Comparison of ENCODE assay signal across 13 cellular contexts in genomic region chr6:53284901-53285300, GRCh38.
DNase-seq lines count a peak whose midpoint lies in the region; ATAC-seq, FAIRE-seq and TF ChIP-seq lines count a peak whose summit lies in the region.
"Had no signal": no experiment of that assay in that cellular context is flagged by ENCODE, and none has a peak within 500 bp of the region (broad histone marks: within the 10 kb centered on the region; RNA-seq: fewer than 3 reads in every experiment).

No MANE protein-coding gene starts in this region.

- no peaks in the 10 kb centered on the region for H3K27me3 ChIP-seq in CD8-positive, alpha-beta memory T cell (ENCODE audit: insufficient read depth, low read length, poor library complexity, severe bottlenecking)
- no peaks in the 10 kb centered on the region for H3K27me3 ChIP-seq in tibial artery
- no peaks in the 10 kb centered on the region for H3K27me3 ChIP-seq in hepatocyte
- H3K27me3 ChIP-seq: upper lobe of right lung had no signal

- ATAC-seq in HG02943 (IDR thresholded peaks at IDR 0.05; ENCODE audit: low read depth, unreplicated experiment) = peak; percentile 63
- ATAC-seq: esophagus mucosa, upper lobe of right lung had no signal

- peaks cover 5% of the 10 kb centered on the region for H3K79me2 ChIP-seq in hepatocyte

- H3K36me3 Mint-ChIP-seq in CD8-positive, alpha-beta memory T cell = peaks cover 5 to 71% (median 16%) of the 10 kb centered on the region in 3 donors

- H2AFZ ChIP-seq in hepatocyte = no peak overlapping the region

- peak overlapping the region in 6 of 7 donors; percentile 6 to 59 (median 30) for H3K4me3 Mint-ChIP-seq in CD8-positive, alpha-beta memory T cell

- no peaks in the 10 kb centered on the region for H3K9me3 ChIP-seq in CD8-positive, alpha-beta memory T cell (ENCODE audit: low read length)
- no peaks in the 10 kb centered on the region for H3K9me3 ChIP-seq in tibial artery
- H3K9me3 ChIP-seq in hepatocyte (ENCODE audit: low read depth) = no peaks in the 10 kb centered on the region
- H3K9me3 ChIP-seq: upper lobe of right lung had no signal

- peaks cover 5% of the 10 kb centered on the region for H3K36me3 ChIP-seq in CD8-positive, alpha-beta memory T cell (ENCODE audit: insufficient read depth, low read length)
- H3K36me3 ChIP-seq in tibial artery = peaks cover 0 to 6% (median 0%) of the 10 kb centered on the region in 3 donors
- H3K36me3 ChIP-seq in hepatocyte (replicated peaks; ENCODE audit: insufficient read depth, low read depth) = no peaks in the 10 kb centered on the region

- DNase-seq in CD8-positive, alpha-beta memory T cell = no peak
- no peak for DNase-seq in GM19239 (ENCODE audit: insufficient read length, low spot score)
- peak; percentile 34 to 39 for DNase-seq in activated CD4-positive, alpha-beta T cell treated with anti-CD3 and anti-CD28 coated beads, Interleukin-2, amount 50 U/mL, for 48 hours
- no peak for DNase-seq in tibial artery
- no peak for DNase-seq in NCI-H524 (lab: John Stamatoyannopoulos, UW)
- no peak for DNase-seq in hepatocyte (ENCODE audit: low spot score)
- no peak for DNase-seq in H54 (ENCODE audit: insufficient read length, low spot score)
- DNase-seq: NCI-H187, upper lobe of right lung had no signal

- CTCF ChIA-PET in CD8-positive, alpha-beta memory T cell (lab: Charles Lee) = interaction anchor here (1.0 to 2.0 kb wide), 4 partner anchors 9 to 126 kb away, joined by 3 to 9 read pairs (median 4); no protein-coding TSS in a partner anchor

- no peak overlapping the region for H3K4me2 ChIP-seq in hepatocyte

- peaks cover 2% of the 10 kb centered on the region for H4K20me1 ChIP-seq in hepatocyte (ENCODE audit: insufficient read depth, poor library complexity, severe bottlenecking)

- no peaks in the 10 kb centered on the region for H3K9me2 ChIP-seq in hepatocyte (replicated peaks; ENCODE audit: insufficient read depth)

- WGBS in hepatocyte (ENCODE audit: low lambda C conversion rate, missing lambda C conversion rate) = 90% methylated on average over 4 of the region's 4 CpGs

- FAIRE-seq in GM19239 (lab: Jason Lieb, UNC) (peak; percentile 83), H54 (lab: Jason Lieb, UNC) (no peak)
- FAIRE-seq: D721Med, keratinocyte had no signal

- H3K4me1 Mint-ChIP-seq in CD8-positive, alpha-beta memory T cell = peaks cover 70 to 92% (median 92%) of the 10 kb centered on the region in 3 donors

- H3K9me3 Mint-ChIP-seq in CD8-positive, alpha-beta memory T cell = no peaks in the 10 kb centered on the region

- TF ChIP-seq CTCF in tibial artery (IDR thresholded peaks at IDR 0.05) (no peak), hepatocyte (IDR thresholded peaks at IDR 0.05; ENCODE audit: poor library complexity) (no peak)

- intact Hi-C loops in tibial artery (cut with DNase I; ENCODE audit: low total_unique reads) = no loop called here

- no peak overlapping the region for H3K4me3 ChIP-seq in CD8-positive, alpha-beta memory T cell (ENCODE audit: low read length)
- no peak overlapping the region for H3K4me3 ChIP-seq in tibial artery
- no peak overlapping the region for H3K4me3 ChIP-seq in hepatocyte
- H3K4me3 ChIP-seq: upper lobe of right lung had no signal

- H3K27ac ChIP-seq in CD8-positive, alpha-beta memory T cell (ENCODE audit: low read depth, low read length) = no peak overlapping the region
- H3K27ac ChIP-seq in tibial artery (no peak overlapping the region), hepatocyte (no peak overlapping the region)
- H3K27ac ChIP-seq: upper lobe of right lung had no signal

- peak overlapping the region; percentile 19 to 94 (median 66) for H3K27ac Mint-ChIP-seq in CD8-positive, alpha-beta memory T cell

- POLR2A ChIA-PET in CD8-positive, alpha-beta memory T cell (lab: Charles Lee) = interaction anchor here (1.1 to 1.5 kb wide), 2 partner anchors 31 to 63 kb away, joined by 4 to 6 read pairs; partner anchors contain the start of gene ELOVL5

- H3K4me1 ChIP-seq in CD8-positive, alpha-beta memory T cell (ENCODE audit: insufficient read depth, low read length) = peaks cover 25% of the 10 kb centered on the region
- H3K4me1 ChIP-seq in tibial artery (peaks cover 0 to 46% (median 23%) of the 10 kb centered on the region in 4 donors), hepatocyte (ENCODE audit: insufficient read depth) (no peaks in the 10 kb centered on the region)

- no peaks in the 10 kb centered on the region for H3K27me3 Mint-ChIP-seq in CD8-positive, alpha-beta memory T cell

- no peak for TF ChIP-seq POLR2A in H54 (IDR thresholded peaks at IDR 0.05; ENCODE audit: low read depth, low read length)

Comparison
In these comparisons a context has a peak if more than half of its experiments do, and no peak if none do; other contexts are left out.
1. DNase-seq: peak in activated CD4-positive, alpha-beta T cell treated with anti-CD3 and anti-CD28 coated beads, Interleukin-2, amount 50 U/mL, for 48 hours (2 of 2); none in CD8-positive, alpha-beta memory T cell (0 of 5), GM19239 (single experiment), tibial artery (0 of 2), NCI-H524 (0 of 2), hepatocyte (single experiment) and H54 (single experiment).